1 cellular context compared by ENCODE assay signal in genomic region chr17:81636505-81637288, GRCh38.
TF ChIP-seq lines count a peak whose summit lies in the region.

TSS of gene NPLOC4 (minus strand) at chr17:81637112. CDS start at chr17:81636930, 182 bp downstream.
TSS of gene TSPAN10 (plus strand) at chr17:81637196. CDS start at chr17:81642413, 5,217 bp downstream.

TF ChIP-seq in HepG2, 621 proteins besides CTCF, POLR2A, EP300 and RAD21 (continued from another document and continues in another):
- TF ChIP-seq MAZ (IDR thresholded peaks at IDR 0.05; ENCODE audit: borderline replicate concordance, low read depth, low read length) (peak; percentile 85; the same call in 1 of the 2 replicates), MAZ (CRISPR knock-in tag; IDR thresholded peaks at IDR 0.05; ENCODE audit: low read depth) (peak; percentile 86), TBP (CRISPR knock-in tag; IDR thresholded peaks at IDR 0.05) (peak; percentile 92; the same call in 1 of the 2 replicates), ZSCAN12 (CRISPR knock-in tag; IDR thresholded peaks at IDR 0.05) (peak; percentile 69; the same call in 1 of the 2 replicates), ZNF501 (CRISPR knock-in tag; IDR thresholded peaks at IDR 0.05) (no peak), YEATS4 (CRISPR knock-in tag; IDR thresholded peaks at IDR 0.05; ENCODE audit: borderline replicate concordance) (peak; percentile 97), FOXM1 (CRISPR knock-in tag; IDR thresholded peaks at IDR 0.05) (0 out of 2 replicates have a peak, but pooled peaks have one; percentile 77), TCF7 (IDR thresholded peaks at IDR 0.05; ENCODE audit: low read depth) (no peak), DR1 (CRISPR knock-in tag; IDR thresholded peaks at IDR 0.05) (peak; percentile 82), UBTF (CRISPR knock-in tag; IDR thresholded peaks at IDR 0.05) (peak; percentile 94), KDM4B (CRISPR knock-in tag; IDR thresholded peaks at IDR 0.05) (peak; percentile 94), U2AF2 (IDR thresholded peaks at IDR 0.05; ENCODE audit: low read depth, low read length) (no peak), CC2D1A (CRISPR knock-in tag; IDR thresholded peaks at IDR 0.05) (no peak), CBFB (CRISPR knock-in tag; IDR thresholded peaks at IDR 0.05) (peak; percentile 92), HNRNPUL1 (IDR thresholded peaks at IDR 0.05; ENCODE audit: low read depth, low read length) (no peak), CHD2 (IDR thresholded peaks at IDR 0.05; ENCODE audit: low read depth, low read length) (no peak), TEAD2 (CRISPR knock-in tag; IDR thresholded peaks at IDR 0.05) (0 out of 2 replicates have a peak, but pooled peaks have one; percentile 20), ZNF101 (CRISPR knock-in tag; IDR thresholded peaks at IDR 0.05; ENCODE audit: borderline replicate concordance, low read depth) (no peak), DBP (CRISPR knock-in tag; IDR thresholded peaks at IDR 0.05; ENCODE audit: not compliant biosample characterization) (no peak), ZFP36 (IDR thresholded peaks at IDR 0.05; ENCODE audit: borderline replicate concordance, low read depth, low read length, partially characterized antibody) (no peak), SNAPC2 (CRISPR knock-in tag; IDR thresholded peaks at IDR 0.05) (no peak), SP140L (CRISPR knock-in tag; IDR thresholded peaks at IDR 0.05; ENCODE audit: borderline replicate concordance) (0 out of 2 replicates have a peak, but pooled peaks have one; percentile 25), MLX (CRISPR knock-in tag; IDR thresholded peaks at IDR 0.05) (peak; percentile 58; the same call in 1 of the 2 replicates), DMTF1 (CRISPR knock-in tag; IDR thresholded peaks at IDR 0.05) (no peak), GATAD1 (CRISPR knock-in tag; IDR thresholded peaks at IDR 0.05) (peak; percentile 96), ZXDC (CRISPR knock-in tag; IDR thresholded peaks at IDR 0.05) (0 out of 2 replicates have a peak, but pooled peaks have one; percentile 59), FOXK1 (CRISPR knock-in tag; IDR thresholded peaks at IDR 0.05; ENCODE audit: borderline replicate concordance, low read depth) (peak; percentile 92), ZNF484 (CRISPR knock-in tag; IDR thresholded peaks at IDR 0.05; ENCODE audit: borderline replicate concordance, low read depth) (no peak), ZNF646 (CRISPR knock-in tag; IDR thresholded peaks at IDR 0.05) (no peak), MAFG (CRISPR knock-in tag; IDR thresholded peaks at IDR 0.05) (no peak), ZNF891 (CRISPR knock-in tag; IDR thresholded peaks at IDR 0.05) (no peak), ZBTB10 (CRISPR knock-in tag; IDR thresholded peaks at IDR 0.05; ENCODE audit: borderline replicate concordance) (no peak; the same call in 1 of the 2 replicates), MYC (CRISPR knock-in tag; IDR thresholded peaks at IDR 0.05; ENCODE audit: borderline replicate concordance) (peak; percentile 88), HMGA1 (CRISPR knock-in tag; conservative IDR thresholded peaks at IDR 0.05) (no peak), HDAC1 (CRISPR knock-in tag; IDR thresholded peaks at IDR 0.05) (peak; percentile 94), GTF3A (CRISPR knock-in tag; conservative IDR thresholded peaks at IDR 0.05) (no peak), NR2F2 (IDR thresholded peaks at IDR 0.05; ENCODE audit: borderline replicate concordance, low read depth) (no peak; the same call in 1 of the 2 replicates), CERS6 (CRISPR knock-in tag; IDR thresholded peaks at IDR 0.05) (no peak), ZNF124 (CRISPR knock-in tag; IDR thresholded peaks at IDR 0.05) (peak; percentile 75; the same call in 1 of the 2 replicates), ZNF460 (CRISPR knock-in tag; IDR thresholded peaks at IDR 0.05; ENCODE audit: borderline replicate concordance) (no peak), SRY (CRISPR knock-in tag; IDR thresholded peaks at IDR 0.05) (peak; percentile 52; the same call in 1 of the 2 replicates), NKX3-1 (CRISPR knock-in tag; IDR thresholded peaks at IDR 0.05) (peak; percentile 60; the same call in 1 of the 2 replicates), ONECUT2 (CRISPR knock-in tag; IDR thresholded peaks at IDR 0.05) (0 out of 2 replicates have a peak, but pooled peaks have one; percentile 29), DNMT3B (CRISPR knock-in tag; conservative IDR thresholded peaks at IDR 0.05) (no peak), ATF7-NPFF (CRISPR knock-in tag; IDR thresholded peaks at IDR 0.05; ENCODE audit: low read depth) (no peak; the same call in 1 of the 2 replicates)
